Comparison of ENCODE assay signal across 12 cellular contexts in the genomic region with DNA sequence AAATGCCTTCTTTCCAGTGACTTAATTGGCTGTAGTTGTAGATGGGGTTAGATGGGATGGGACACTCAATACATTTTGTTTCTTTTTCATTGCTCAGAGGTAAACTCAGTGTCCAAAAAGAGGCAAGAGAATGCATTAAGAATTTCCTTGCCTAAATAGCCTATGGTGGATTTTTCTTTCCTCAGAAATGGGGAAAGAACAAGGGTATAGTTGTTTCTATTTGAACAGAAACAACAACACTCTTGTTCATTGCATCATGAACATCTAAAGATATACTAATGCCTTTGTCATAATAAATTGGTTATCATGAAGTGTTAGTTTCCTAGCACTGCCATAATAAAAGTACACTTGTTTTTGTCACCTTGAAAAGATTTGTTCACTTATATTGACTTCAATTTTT. TPM values are rescaled to one million over a fixed set of nuclear protein-coding genes. Genes with fewer than 3 reads are reported as not detected.
"Had no signal": no experiment of that assay in that cellular context is flagged by ENCODE, and none has a peak within 500 bp of the region (broad histone marks: within the 10 kb centered on the region; RNA-seq: fewer than 3 reads in every experiment).

No MANE protein-coding gene starts in this region.

- H3K27ac ChIP-seq: GM23248 had no signal

- ATAC-seq: GM23338, HCT116 had no signal

- H3K9me3 Mint-ChIP-seq: HFFc6 had no signal

- H2AFZ ChIP-seq: GM23248, GM23338 had no signal

- H3K4me3 Mint-ChIP-seq: GM23338, H9, HFFc6 had no signal

- H3K4me1 Mint-ChIP-seq: GM23338, H9 had no signal

- H3K4me3 ChIP-seq: GM23248, GM23338, HAP-1 had no signal

- FAIRE-seq: H54 had no signal

- H3K4me2 ChIP-seq: GM23338 had no signal

- H3K36me3 ChIP-seq: HAP-1 had no signal

- H3K9ac ChIP-seq: GM23248 had no signal

- H3K9me3 ChIP-seq: HAP-1 had no signal

- H3K27ac Mint-ChIP-seq: GM23338, H9, HFFc6 had no signal

- DNase-seq: GM23248, GOT3, H7, H9, HCEC 1CT, HFFc6 had no signal

RNA-seq across cellular contexts. Expression of gene DEFB123, which starts 14.6 kb away (rescaled TPM):
- total RNA-seq: GM23248, GM23338, H1, H4, H7, H9, HFFc6 had no signal
- polyA plus RNA-seq: GM23248, GM23338, H1 had no signal

RNA-seq across cellular contexts. Expression of gene DEFB121, which starts 19.8 kb away (rescaled TPM):
- total RNA-seq: GM23248, GM23338, H1, H4, H7, H9, HFFc6 had no signal
- polyA plus RNA-seq: GM23248, GM23338, H1 had no signal

RNA-seq across cellular contexts. Expression of gene DEFB119, which starts 35.4 kb away (rescaled TPM):
- total RNA-seq: GM23248, GM23338, H1, H4, H7, H9, HFFc6 had no signal
- polyA plus RNA-seq: GM23248, GM23338, H1 had no signal

RNA-seq across cellular contexts. Expression of gene DEFB124, which starts 49.1 kb away (rescaled TPM):
- total RNA-seq: GM23248, H1, H4, H7, H9, HFFc6 had no signal
- polyA plus RNA-seq: GM23248, GM23338, H1 had no signal

RNA-seq across cellular contexts. Expression of gene REM1, which starts 49.3 kb away (rescaled TPM):
- total RNA-seq: GM23248, H1, H4, H7, H9, HFFc6 had no signal
- polyA plus RNA-seq: GM23248, GM23338 had no signal
